1 cellular context compared by ENCODE assay signal in the genomic region with DNA sequence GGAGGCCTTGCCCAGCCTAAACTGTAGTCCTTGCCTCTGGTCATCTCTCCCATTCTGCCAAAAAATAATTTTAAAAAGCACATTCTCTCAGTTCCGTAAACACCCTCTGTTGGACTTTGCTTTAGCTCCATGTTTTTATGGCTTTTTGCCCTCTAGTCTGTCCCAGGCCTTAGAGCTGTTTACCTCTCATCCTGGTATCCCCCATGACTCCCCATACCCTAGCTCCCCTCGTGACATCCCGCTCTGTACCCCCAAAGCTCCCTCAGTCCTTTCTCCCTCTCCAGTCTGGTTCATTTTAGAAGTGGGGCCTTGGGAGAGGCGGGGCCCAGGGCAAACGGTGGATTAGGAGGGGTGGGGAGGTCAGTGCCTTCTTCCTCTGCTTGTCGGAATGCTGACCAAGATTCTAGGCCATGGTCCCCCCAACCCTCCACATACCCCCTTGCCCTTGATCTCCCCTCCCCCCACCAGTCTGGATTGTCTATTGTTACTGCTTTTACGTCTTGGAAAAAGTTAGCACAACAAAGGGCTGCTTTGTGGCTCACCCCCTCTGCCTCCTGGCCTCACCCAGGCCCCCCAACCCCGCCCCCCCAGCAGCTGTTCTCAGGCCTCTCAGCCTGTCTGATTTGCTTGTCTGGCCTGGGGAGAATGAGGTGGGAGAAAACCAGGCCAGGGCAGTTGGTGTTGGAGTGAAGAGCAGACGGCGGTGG.
TF ChIP-seq lines count a peak whose summit lies in the region.

No MANE protein-coding gene starts in this region.

TF ChIP-seq in HepG2, 621 proteins besides CTCF, POLR2A, EP300 and RAD21 (continued from another document):
- TF ChIP-seq, protein P1, sequence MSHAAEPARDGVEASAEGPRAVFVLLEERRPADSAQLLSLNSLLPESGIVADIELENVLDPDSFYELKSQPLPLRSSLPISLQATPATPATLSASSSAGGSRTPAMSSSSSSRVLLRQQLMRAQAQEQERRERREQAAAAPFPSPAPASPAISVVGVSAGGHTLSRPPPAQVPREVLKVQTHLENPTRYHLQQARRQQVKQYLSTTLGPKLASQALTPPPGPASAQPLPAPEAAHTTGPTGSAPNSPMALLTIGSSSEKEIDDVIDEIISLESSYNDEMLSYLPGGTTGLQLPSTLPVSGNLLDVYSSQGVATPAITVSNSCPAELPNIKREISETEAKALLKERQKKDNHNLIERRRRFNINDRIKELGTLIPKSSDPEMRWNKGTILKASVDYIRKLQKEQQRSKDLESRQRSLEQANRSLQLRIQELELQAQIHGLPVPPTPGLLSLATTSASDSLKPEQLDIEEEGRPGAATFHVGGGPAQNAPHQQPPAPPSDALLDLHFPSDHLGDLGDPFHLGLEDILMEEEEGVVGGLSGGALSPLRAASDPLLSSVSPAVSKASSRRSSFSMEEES (CRISPR knock-in tag; IDR thresholded peaks at IDR 0.05) = peak; percentile 16; the same call in 1 of the 2 replicates
- TF ChIP-seq, protein P2, sequence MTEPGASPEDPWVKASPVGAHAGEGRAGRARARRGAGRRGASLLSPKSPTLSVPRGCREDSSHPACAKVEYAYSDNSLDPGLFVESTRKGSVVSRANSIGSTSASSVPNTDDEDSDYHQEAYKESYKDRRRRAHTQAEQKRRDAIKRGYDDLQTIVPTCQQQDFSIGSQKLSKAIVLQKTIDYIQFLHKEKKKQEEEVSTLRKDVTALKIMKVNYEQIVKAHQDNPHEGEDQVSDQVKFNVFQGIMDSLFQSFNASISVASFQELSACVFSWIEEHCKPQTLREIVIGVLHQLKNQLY (CRISPR knock-in tag; IDR thresholded peaks at IDR 0.05) = no peak
